25 cellular contexts compared by ENCODE assay signal in genomic region chr17:79496422-79497005, GRCh38.
"Had no signal": no experiment of that assay in that cellular context is flagged by ENCODE, and none has a peak within 500 bp of the region (broad histone marks: within the 10 kb centered on the region; RNA-seq: fewer than 3 reads in every experiment).

No MANE protein-coding gene starts in this region.

- H3K27ac ChIP-seq: body of pancreas, breast epithelium, Peyer's patch, VCaP had no signal

- H3K4me3 ChIP-seq: body of pancreas, breast epithelium, Peyer's patch had no signal

- H3K27me3 ChIP-seq: body of pancreas, Peyer's patch had no signal

- H3K36me3 ChIP-seq: breast epithelium, Peyer's patch had no signal

- DNase-seq: activated CD4-positive, alpha-beta T cell treated with anti-CD3 and anti-CD28 coated beads, Interleukin-2, amount 10 ng/mL, durations not matched to agents 24 days and 14 days; activated CD4-positive, alpha-beta T cell treated with anti-CD3 and anti-CD28 coated beads, Interleukin-2, amount 50 U/mL, for 48 hours; activated CD8-positive, alpha-beta T cell treated with anti-CD3 and anti-CD28 coated beads, Interleukin-2, amount 10 ng/mL, durations not matched to agents 7 days and 5 days; activated gamma-delta T cell; activated naive CD4-positive, alpha-beta T cell treated with Interleukin-2 at 50 U/mL for 16 hours; activated naive CD8-positive, alpha-beta T cell treated with anti-CD3 and anti-CD28 coated beads, Interleukin-2, amount 10 ng/mL, durations not matched to agents 7 days and 5 days; activated T-cell treated with anti-CD3 and anti-CD28 coated beads, Interleukin-2, amount 50 U/mL, for 24 hours; amygdala; Karpas-422; KBM-7; NCI-H1048; NCI-H1105 treated with DMSO at 0.1 percent for 48 hours; NCI-H1436; NCI-H2029; NCI-H345; Peyer's patch; Right ventricle myocardium superior; RPMI8226; SW 1271; T-helper 1 cell; T-helper 2 cell; T-helper 9 cell had no signal

- ATAC-seq: activated CD8-positive, alpha-beta T cell treated with anti-CD3 and anti-CD28 coated beads, Interleukin-2, amount 10 ng/mL, durations not matched to agents 7 days and 5 days; body of pancreas had no signal

- H3K9me3 ChIP-seq: body of pancreas, Peyer's patch had no signal
